Comparison of ENCODE assay signal across 8 cellular contexts in genomic region chr4:47913858-47914218, GRCh38. TPM values are rescaled to one million over a fixed set of nuclear protein-coding genes. Genes with fewer than 3 reads are reported as not detected.
A peak's percentile ranks its signal among the peaks of the same experiment; 100 is the strongest.
DNase-seq lines count a peak whose midpoint lies in the region; ATAC-seq, FAIRE-seq and TF ChIP-seq lines count a peak whose summit lies in the region.

No MANE protein-coding gene starts in this region.

- intact Hi-C loops in left ventricle myocardium superior (cut with micrococcal nuclease), result no loop called here

- peak overlapping the region; percentile 92 for H3K4me2 ChIP-seq in A549

- H3K4me1 Mint-ChIP-seq in activated naive CD8-positive, alpha-beta T cell (ENCODE audit: low read depth), result peaks cover 38% of the 10 kb centered on the region

- peaks cover 13% of the 10 kb centered on the region for H3K36me3 Mint-ChIP-seq in activated naive CD8-positive, alpha-beta T cell

- H3K9me3 ChIP-seq in A549, result no peaks in the 10 kb centered on the region

- POLR2A ChIA-PET in A549 (lab: Yijun Ruan, JAX), result interaction anchor here (0.6 to 0.9 kb wide), 3 partner anchors 20 to 219 kb away, joined by 3 to 4 read pairs (median 3); no protein-coding TSS in a partner anchor

- H3K27me3 Mint-ChIP-seq in activated naive CD8-positive, alpha-beta T cell, result no peaks in the 10 kb centered on the region

- TF ChIP-seq POLR2A in A549 (IDR thresholded peaks at IDR 0.05; ENCODE audit: low read length), result peak; percentile 26; the same call in 1 of the 2 replicates

- FAIRE-seq in A549 (lab: Jason Lieb, UNC), result no peak

- DNase-seq in A549 (ENCODE audit: low read depth in 1 of 2, low spot score in 1 of 2) (peak; percentile 6 to 7), RPMI8226 (peak; percentile 36), left ventricle myocardium superior (peak; percentile 59), retinal pigment epithelial cell (ENCODE audit: low read depth) (no peak), SK-N-DZ (ENCODE audit: low spot score) (no peak)

- peak; percentile 67 to 73 for ATAC-seq in A549
- peak; percentile 7 for ATAC-seq in GM18861 (IDR thresholded peaks at IDR 0.05; ENCODE audit: unreplicated experiment)
- ATAC-seq in HG03060 (IDR thresholded peaks at IDR 0.05; ENCODE audit: low read depth, unreplicated experiment), result peak; percentile 11
- peak; percentile 55 for ATAC-seq in left ventricle myocardium superior

- H3K4me1 ChIP-seq in A549, result 0 out of 3 replicates have a peak, but pooled peaks cover 3% of the 10 kb centered on the region

- under 1% methylated on average over 22 of the region's 30 CpGs for WGBS in A549 (ENCODE audit: missing lambda C conversion rate)

- H3K4me3 Mint-ChIP-seq in activated naive CD8-positive, alpha-beta T cell, result peak overlapping the region; percentile 98

- H3K27ac ChIP-seq in A549, result peak overlapping the region; percentile 91 to 92

- CTCF ChIA-PET in A549 (lab: Yijun Ruan, JAX), result interaction anchor here (1.5 kb wide), 1 partner anchor 72 kb away, joined by 4 read pairs; no protein-coding TSS in a partner anchor

- no peak for TF ChIP-seq RAD21 in A549 (conservative IDR thresholded peaks at IDR 0.05 in 1 of 2, IDR thresholded peaks at IDR 0.05 in 1 of 2)

- H3K9me3 Mint-ChIP-seq in activated naive CD8-positive, alpha-beta T cell (ENCODE audit: low read depth), result no peaks in the 10 kb centered on the region

- no peak for TF ChIP-seq EP300 in A549 (IDR thresholded peaks at IDR 0.05)

- peak overlapping the region; percentile 96 for H3K27ac Mint-ChIP-seq in activated naive CD8-positive, alpha-beta T cell

- no peak for TF ChIP-seq CTCF in A549 (IDR thresholded peaks at IDR 0.05)
- no peak for TF ChIP-seq CTCF in retinal pigment epithelial cell (conservative IDR thresholded peaks at IDR 0.05; ENCODE audit: low read depth, low read length)

- H3K4me3 ChIP-seq in A549 (peak overlapping the region; percentile 94), retinal pigment epithelial cell (ENCODE audit: low read length) (peak overlapping the region; percentile 93)

TF ChIP-seq in A549, 52 proteins besides CTCF, POLR2A, EP300 and RAD21:
- TF ChIP-seq MYC (IDR thresholded peaks at IDR 0.05; ENCODE audit: borderline replicate concordance, low read length) (0 out of 2 replicates have a peak, but pooled peaks have one; percentile 47), KDM5A (IDR thresholded peaks at IDR 0.05) (0 out of 2 replicates have a peak, but pooled peaks have one; percentile 31), ZSCAN20 (CRISPR knock-in tag; IDR thresholded peaks at IDR 0.05) (no peak)

RNA-seq across cellular contexts. Expression of gene NFXL1, which starts 0.5 kb away (rescaled TPM):
- polyA plus RNA-seq in A549 (2011; rRNA removed) (15.7 and 17.0 TPM in 2 replicates), A549 (2017; fragmentation: RNase III; extraction: RNeasy Plus Mini Kit Qiagen cat#74134 plus additional on column Dnase treatment) (7.1 to 8.4 TPM (median 7.1 TPM) in 3 replicates)
- 3.5 and 4.0 TPM in 2 replicates for polyA plus RNA-seq in A549 (2012; cell fraction: cytosol; rRNA removed)
- 4.1 and 4.5 TPM in 2 replicates for polyA plus RNA-seq in A549 (2012; cell fraction: nucleus; rRNA removed)
- 19.5 and 21.8 TPM in 2 replicates for polyA minus RNA-seq in A549 (2011; rRNA and poly(A)+ RNA removed)
- 4.5 TPM for total RNA-seq in left ventricle myocardium superior
- polyA plus RNA-seq in SK-N-DZ (2014; cell fraction: cytosol; rRNA removed), result 5.9 and 7.4 TPM in 2 replicates
- 17.2 and 25.9 TPM in 2 replicates for polyA plus RNA-seq in SK-N-DZ (2014; cell fraction: nucleus; rRNA removed)

Comparison
In these comparisons a context has a peak if more than half of its experiments do, and no peak if none do; other contexts are left out.
1. ATAC-seq: peak in every context shown above with its lines; median percentile 70 in A549; 55 in left ventricle myocardium superior; 11 in HG03060; 7 in GM18861.
2. DNase-seq: peak in A549 (2 of 2), RPMI8226 (single experiment) and left ventricle myocardium superior (single experiment); none in retinal pigment epithelial cell (single experiment) and SK-N-DZ (single experiment).